ENCODE assay signal across 26 cellular contexts in the genomic region with DNA sequence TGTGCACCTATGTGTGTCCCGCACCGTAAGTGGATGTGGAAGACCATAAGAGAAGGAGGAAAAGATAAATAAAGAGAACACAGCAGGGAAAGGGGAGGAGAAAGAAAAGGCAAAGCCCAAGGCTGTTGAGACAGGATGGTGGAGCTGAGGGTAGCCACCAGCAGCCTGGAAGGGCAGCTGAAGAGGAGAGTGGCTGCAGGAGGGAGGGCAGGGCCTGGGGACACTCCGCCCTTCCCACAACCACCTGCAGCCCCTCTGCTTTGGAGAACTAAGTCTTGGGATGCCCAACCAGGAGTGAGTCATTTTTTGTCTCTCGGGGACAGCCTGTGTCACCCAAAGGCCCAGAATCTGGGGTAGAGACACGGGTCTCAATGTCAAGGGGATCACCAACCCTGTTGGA. TPM values are rescaled to one million over a fixed set of nuclear protein-coding genes. Genes with fewer than 3 reads are reported as not detected.
A peak's percentile ranks its signal among the peaks of the same experiment; 100 is the strongest.
DNase-seq lines count a peak whose midpoint lies in the region; TF ChIP-seq lines count a peak whose summit lies in the region.
"Had no signal": no experiment of that assay in that cellular context is flagged by ENCODE, and none has a peak within 500 bp of the region (broad histone marks: within the 10 kb centered on the region; RNA-seq: fewer than 3 reads in every experiment).

No MANE protein-coding gene starts in this region.

- H3K9me3 ChIP-seq in breast epithelium (no peaks in the 10 kb centered on the region), endodermal cell (ENCODE audit: control insufficient read depth, low read length) (no peaks in the 10 kb centered on the region), osteoblast (ENCODE audit: low read depth, low read length) (no peaks in the 10 kb centered on the region)
- H3K9me3 ChIP-seq: A549; BLaER1 treated with 17β-estradiol and CSF1 and Interleukin-3, amounts not matched to agents 10 nM and 100 nM; Caco-2 had no signal

- TF ChIP-seq CTCF in MCF 10A (IDR thresholded peaks at IDR 0.05; ENCODE audit: unreplicated experiment) (no peak), breast epithelium (IDR thresholded peaks at IDR 0.05) (no peak), endodermal cell (conservative IDR thresholded peaks at IDR 0.05) (no peak), osteoblast (IDR thresholded peaks at IDR 0.05; ENCODE audit: extremely low read depth, low read depth, low read length) (no peak)

- H3K27me3 ChIP-seq in breast epithelium: peaks cover 0 to under 1% of the 10 kb centered on the region in 2 donors
- no peaks in the 10 kb centered on the region for H3K27me3 ChIP-seq in endodermal cell (ENCODE audit: control insufficient read depth, insufficient read depth, low read length, poor library complexity, severe bottlenecking)
- peaks cover 7% of the 10 kb centered on the region for H3K27me3 ChIP-seq in osteoblast (ENCODE audit: insufficient read depth, low read length)
- H3K27me3 ChIP-seq: BLaER1 treated with 17β-estradiol and CSF1 and Interleukin-3, amounts not matched to agents 10 nM and 100 nM had no signal

- BruUV-seq in MCF 10A (replicated peaks; lab: Mats Ljungman, UMichigan): no TSS peak

- H3K36me3 ChIP-seq in breast epithelium (no peaks in the 10 kb centered on the region), endodermal cell (ENCODE audit: control insufficient read depth, insufficient read depth, low read length) (no peaks in the 10 kb centered on the region), osteoblast (ENCODE audit: insufficient read depth, low read length) (no peaks in the 10 kb centered on the region)
- H3K36me3 ChIP-seq: BLaER1 treated with 17β-estradiol and CSF1 and Interleukin-3, amounts not matched to agents 10 nM and 100 nM had no signal

- peak overlapping the region; percentile 43 for H3K27ac Mint-ChIP-seq in MCF 10A (ENCODE audit: low read depth, unreplicated experiment)
- no peak overlapping the region for H3K27ac Mint-ChIP-seq in endodermal cell
- H3K27ac Mint-ChIP-seq: B cell; CD4-positive, alpha-beta memory T cell had no signal

- intact Hi-C loops in MCF 10A (cut with micrococcal nuclease): no loop called here
- intact Hi-C loops in breast epithelium (cut with DNase I; ENCODE audit: low total_unique reads): no loop called here

- no peak overlapping the region for H3K9ac ChIP-seq in endodermal cell (ENCODE audit: extremely low read depth, low read length, poor library complexity, severe bottlenecking)
- H3K9ac ChIP-seq: BLaER1 treated with 17β-estradiol and CSF1 and Interleukin-3, amounts not matched to agents 10 nM and 100 nM had no signal

- H3K79me2 ChIP-seq in osteoblast (ENCODE audit: insufficient read depth, low read length): no peaks in the 10 kb centered on the region

- H2AFZ ChIP-seq in osteoblast (ENCODE audit: low read length): no peak overlapping the region

- H3K4me3 Mint-ChIP-seq in MCF 10A (ENCODE audit: unreplicated experiment): no peak overlapping the region
- no peak overlapping the region for H3K4me3 Mint-ChIP-seq in endodermal cell
- H3K4me3 Mint-ChIP-seq: B cell; CD4-positive, alpha-beta memory T cell; CD4-positive, CD25-positive, alpha-beta regulatory T cell; CD8-positive, alpha-beta memory T cell had no signal

- CTCF ChIA-PET in MCF 10A (lab: Yijun Ruan, JAX): interaction anchor here (0.7 to 1.3 kb wide), 7 partner anchors 11 to 90 kb away, joined by 3 to 4 read pairs (median 3); no protein-coding TSS in a partner anchor

- DNase-seq in MCF 10A (ENCODE audit: unreplicated experiment) (no peak), breast epithelium (ENCODE audit: low spot score in 2 of 2) (no peak), D341Med (ENCODE audit: low spot score) (peak; percentile 17), endodermal cell (peak; percentile 30), osteoblast (ENCODE audit: insufficient read length, low spot score, missing footprints) (peak; percentile 56), COR-L47 (lab: John Stamatoyannopoulos, UW) (no peak), CD1c-positive myeloid dendritic cell (ENCODE audit: extremely low spot score) (no peak)
- DNase-seq: AML-193; Caco-2; Calu3; CD4-positive, alpha-beta memory T cell; CD4-positive, CD25-positive, alpha-beta regulatory T cell; CD8-positive, alpha-beta memory T cell; DMS 273 treated with DMSO at 0.1 percent for 48 hours; DMS153; DMS53; DMS79; DND-41; EL; GDM1 had no signal

- H3K4me1 ChIP-seq in breast epithelium (no peaks in the 10 kb centered on the region), endodermal cell (ENCODE audit: control insufficient read depth, insufficient read depth, low read length) (no peaks in the 10 kb centered on the region), osteoblast (ENCODE audit: insufficient read depth, low read length) (no peaks in the 10 kb centered on the region)
- H3K4me1 ChIP-seq: A549, Caco-2 had no signal

- POLR2A ChIA-PET in MCF 10A (lab: Yijun Ruan, JAX): no interaction called here

- H3K36me3 Mint-ChIP-seq in MCF 10A (ENCODE audit: insufficient read depth, unreplicated experiment) (no peaks in the 10 kb centered on the region), endodermal cell (ENCODE audit: low read depth) (no peaks in the 10 kb centered on the region)
- H3K36me3 Mint-ChIP-seq: CD4-positive, alpha-beta memory T cell; CD4-positive, CD25-positive, alpha-beta regulatory T cell; CD8-positive, alpha-beta memory T cell had no signal

- H3K4me3 ChIP-seq in breast epithelium: no peak overlapping the region
- no peak overlapping the region for H3K4me3 ChIP-seq in endodermal cell (ENCODE audit: low read length)
- no peak overlapping the region for H3K4me3 ChIP-seq in osteoblast (ENCODE audit: insufficient read depth, low read length)
- H3K4me3 ChIP-seq: A549; BLaER1 treated with 17β-estradiol and CSF1 and Interleukin-3, amounts not matched to agents 10 nM and 100 nM; GM12878 had no signal

- H3K27ac ChIP-seq in breast epithelium (no peak overlapping the region), endodermal cell (ENCODE audit: low read depth, low read length) (no peak overlapping the region), osteoblast (ENCODE audit: low read depth, low read length) (no peak overlapping the region)
- H3K27ac ChIP-seq: 22Rv1; A549; BLaER1 treated with 17β-estradiol and CSF1 and Interleukin-3, amounts not matched to agents 10 nM and 100 nM; C4-2B had no signal

- H3K27me3 Mint-ChIP-seq in MCF 10A (ENCODE audit: insufficient read depth, unreplicated experiment): no peaks in the 10 kb centered on the region
- peaks cover 1% of the 10 kb centered on the region for H3K27me3 Mint-ChIP-seq in endodermal cell (ENCODE audit: insufficient read depth)

- H3K9me3 Mint-ChIP-seq in MCF 10A (ENCODE audit: unreplicated experiment) (no peaks in the 10 kb centered on the region), endodermal cell (no peaks in the 10 kb centered on the region)
- H3K9me3 Mint-ChIP-seq: CD4-positive, alpha-beta memory T cell; CD8-positive, alpha-beta memory T cell had no signal

- no peaks in the 10 kb centered on the region for H4K20me1 ChIP-seq in osteoblast (ENCODE audit: insufficient read depth, low read length)
- H4K20me1 ChIP-seq: BLaER1 treated with 17β-estradiol and CSF1 and Interleukin-3, amounts not matched to agents 10 nM and 100 nM had no signal

- no peak overlapping the region for H3K4me2 ChIP-seq in osteoblast (ENCODE audit: insufficient read depth, low read length)
- H3K4me2 ChIP-seq: A549 had no signal

- 86 to 89% methylated on average over 4 to 5 of the region's 5 CpGs for WGBS in endodermal cell (ENCODE audit: insufficient coverage in 1 of 2, insufficient read length in 1 of 2), 2 experiments

- no peak for TF ChIP-seq POLR2A in breast epithelium (IDR thresholded peaks at IDR 0.05)

- H3K4me1 Mint-ChIP-seq in MCF 10A (ENCODE audit: insufficient read depth, unreplicated experiment) (no peaks in the 10 kb centered on the region), endodermal cell (no peaks in the 10 kb centered on the region)
- H3K4me1 Mint-ChIP-seq: B cell; CD4-positive, alpha-beta memory T cell; CD8-positive, alpha-beta memory T cell had no signal

RNA-seq across cellular contexts. Expression of gene CCNE1, which starts 26.4 kb away (rescaled TPM):
- 3.0 and 3.5 TPM in 2 replicates for total RNA-seq in MCF 10A (2022)
- 1 to 10 TPM in 2 of 3 donors, under 1 TPM in 1; 0.33 to 2.1 (median 1.5) TPM for total RNA-seq in breast epithelium
- 10 to 100 TPM; 33.3 to 34.9 TPM for total RNA-seq in endodermal cell
- polyA plus RNA-seq in endodermal cell (2013, experiment 1 of 2): 16.2 TPM
- polyA plus RNA-seq in endodermal cell (2013, experiment 2 of 2): 15.1 TPM
- 4.7 and 5.0 TPM in 2 replicates for total RNA-seq in osteoblast

Comparison
In these comparisons a context has a peak if more than half of its experiments do, and no peak if none do; other contexts are left out.
1. DNase-seq: peak in D341Med (single experiment), endodermal cell (single experiment) and osteoblast (single experiment); none in MCF 10A (single experiment), breast epithelium (0 of 2), COR-L47 (single experiment) and CD1c-positive myeloid dendritic cell (single experiment).